8 cellular contexts compared by ENCODE assay signal in genomic region chr15:84979651-84980050, GRCh38. TPM values are rescaled to one million over a fixed set of nuclear protein-coding genes. Genes with fewer than 3 reads are reported as not detected.
DNase-seq lines count a peak whose midpoint lies in the region; ATAC-seq and TF ChIP-seq lines count a peak whose summit lies in the region.

No MANE protein-coding gene starts in this region.

- H3K27ac Mint-ChIP-seq in CD4-positive, alpha-beta memory T cell = peak overlapping the region in 6 of 7 donors; percentile 94 to 98 (median 96)
- no peak overlapping the region for H3K27ac Mint-ChIP-seq in endodermal cell

- H3K27me3 ChIP-seq in CD4-positive, alpha-beta memory T cell (ENCODE audit: insufficient read depth, low read length) = no peaks in the 10 kb centered on the region
- H3K27me3 ChIP-seq in PC-9 (ENCODE audit: insufficient read depth, low read depth) (no peaks in the 10 kb centered on the region), endodermal cell (ENCODE audit: control insufficient read depth, insufficient read depth, low read length, poor library complexity, severe bottlenecking) (peaks cover 54% of the 10 kb centered on the region), neural cell (ENCODE audit: insufficient read depth, low read depth, low read length) (peaks cover 49% of the 10 kb centered on the region)

- H3K9me2 ChIP-seq in PC-9 (ENCODE audit: insufficient read depth) (no peaks in the 10 kb centered on the region), neural cell (ENCODE audit: insufficient read depth, low read length) (no peaks in the 10 kb centered on the region)

- no peak for ATAC-seq in GM21381 (IDR thresholded peaks at IDR 0.05; ENCODE audit: unreplicated experiment)
- ATAC-seq in HG02759 (IDR thresholded peaks at IDR 0.05; ENCODE audit: unreplicated experiment) = no peak

- H3F3A ChIP-seq in PC-9 (ENCODE audit: insufficient read depth, low read depth) (peaks cover 6% of the 10 kb centered on the region; the same call in 1 of the 2 replicates), neural cell (ENCODE audit: insufficient read depth, low read length, poor library complexity, severe bottlenecking) (no peaks in the 10 kb centered on the region)

- H2AFZ ChIP-seq in PC-9 = peak overlapping the region; percentile 94; the same call in 1 of the 2 replicates
- H2AFZ ChIP-seq in neural cell (ENCODE audit: low read depth, low read length) = no peak overlapping the region

- peaks cover 26% of the 10 kb centered on the region for H3K79me2 ChIP-seq in PC-9 (ENCODE audit: low read depth)
- no peaks in the 10 kb centered on the region for H3K79me2 ChIP-seq in neural cell (replicated peaks; ENCODE audit: insufficient read depth, low read length)

- H3K4me1 Mint-ChIP-seq in CD4-positive, alpha-beta memory T cell = peaks cover 19 to 36% (median 27%) of the 10 kb centered on the region in 4 donors
- H3K4me1 Mint-ChIP-seq in endodermal cell = peaks cover 19% of the 10 kb centered on the region

- POLR2A ChIA-PET in CD4-positive, alpha-beta memory T cell (lab: Charles Lee; ENCODE audit: partially characterized antibody) = interaction anchor here (1.2 to 3.8 kb wide), 5 partner anchors 9 to 814 kb away, joined by 3 to 24 read pairs (median 15); no protein-coding TSS in a partner anchor
- POLR2A ChIA-PET in PC-9 (lab: Charles Lee; ENCODE audit: unreplicated experiment) = interaction anchor here (0.6 kb wide), 1 partner anchor 130 kb away, joined by 3 read pairs; no protein-coding TSS in a partner anchor

- no peak for DNase-seq in CD4-positive, alpha-beta memory T cell
- DNase-seq in PC-9 (peak in 1 of 2 experiments; percentile 20), endodermal cell (peak; percentile 78), HPDE6-E6E7 (ENCODE audit: extremely low spot score) (no peak)
- DNase-seq in activated CD4-positive, alpha-beta T cell treated with anti-CD3 and anti-CD28 coated beads, Interleukin-2, amount 50 U/mL, for 48 hours = no peak

- H3K4me2 ChIP-seq in PC-9 (peak overlapping the region; percentile 89), neural cell (ENCODE audit: low read length) (no peak overlapping the region)

- no peak overlapping the region for H3K9ac ChIP-seq in endodermal cell (ENCODE audit: extremely low read depth, low read length, poor library complexity, severe bottlenecking)
- no peak overlapping the region for H3K9ac ChIP-seq in neural cell (ENCODE audit: low read length)

- no peaks in the 10 kb centered on the region for H3K9me3 Mint-ChIP-seq in CD4-positive, alpha-beta memory T cell
- H3K9me3 Mint-ChIP-seq in endodermal cell = no peaks in the 10 kb centered on the region

- peaks cover 26% of the 10 kb centered on the region for H3K4me1 ChIP-seq in CD4-positive, alpha-beta memory T cell (ENCODE audit: insufficient read depth, low read length)
- H3K4me1 ChIP-seq in PC-9 (replicated peaks; ENCODE audit: insufficient read depth) (peaks cover 19% of the 10 kb centered on the region), endodermal cell (ENCODE audit: control insufficient read depth, insufficient read depth, low read length) (no peaks in the 10 kb centered on the region)

- CTCF ChIA-PET in CD4-positive, alpha-beta memory T cell (lab: Charles Lee; ENCODE audit: partially characterized antibody) = interaction anchor here (1.1 to 2.6 kb wide), 6 partner anchors 9 to 408 kb away, joined by 3 to 8 read pairs (median 6); no protein-coding TSS in a partner anchor
- CTCF ChIA-PET in PC-9 (lab: Charles Lee) = interaction anchor here (0.6 kb wide), 1 partner anchor 321 kb away, joined by 13 read pairs; the partner anchor contains the start of gene NMB

- peak overlapping the region; percentile 83 for H3K27ac ChIP-seq in CD4-positive, alpha-beta memory T cell (ENCODE audit: low read depth, low read length)
- H3K27ac ChIP-seq in PC-9 (no peak overlapping the region), endodermal cell (ENCODE audit: low read depth, low read length) (no peak overlapping the region), neural cell (ENCODE audit: low read length) (no peak overlapping the region)

- peaks cover 16% of the 10 kb centered on the region for H4K20me1 ChIP-seq in PC-9 (ENCODE audit: insufficient read depth)
- H4K20me1 ChIP-seq in neural cell (ENCODE audit: insufficient read depth) = no peaks in the 10 kb centered on the region

- H3K4me3 Mint-ChIP-seq in CD4-positive, alpha-beta memory T cell = peak overlapping the region; percentile 92 to 98 (median 95)
- H3K4me3 Mint-ChIP-seq in endodermal cell = peak overlapping the region; percentile 76

- no peak for TF ChIP-seq RAD21 in neural cell (conservative IDR thresholded peaks at IDR 0.05)

- H3K27me3 Mint-ChIP-seq in CD4-positive, alpha-beta memory T cell = no peaks in the 10 kb centered on the region
- peaks cover 55% of the 10 kb centered on the region for H3K27me3 Mint-ChIP-seq in endodermal cell (ENCODE audit: insufficient read depth)

- WGBS in endodermal cell (ENCODE audit: insufficient coverage in 1 of 2, insufficient read length in 1 of 2), 2 experiments = 25% methylated on average over 10 to 16 of the region's 16 CpGs

- TF ChIP-seq EP300 in neural cell (conservative IDR thresholded peaks at IDR 0.05; ENCODE audit: poor library complexity, severe bottlenecking) = no peak

- H3K36me3 Mint-ChIP-seq in CD4-positive, alpha-beta memory T cell = peaks cover 0 to 12% of the 10 kb centered on the region in 2 donors
- no peaks in the 10 kb centered on the region for H3K36me3 Mint-ChIP-seq in endodermal cell (ENCODE audit: low read depth)

- TSS peak; percentile 43 for BruUV-seq in PC-9 (replicated peaks; lab: Mats Ljungman, UMichigan)

- H3K9me3 ChIP-seq in CD4-positive, alpha-beta memory T cell (ENCODE audit: control insufficient read depth in 1 of 2, low read length in 2 of 2) = no peaks in the 10 kb centered on the region
- H3K9me3 ChIP-seq in PC-9 (ENCODE audit: insufficient read depth, low read depth) (no peaks in the 10 kb centered on the region), endodermal cell (ENCODE audit: control insufficient read depth, low read length) (no peaks in the 10 kb centered on the region), neural cell (ENCODE audit: low read length) (no peaks in the 10 kb centered on the region)

- no peaks in the 10 kb centered on the region for H3K36me3 ChIP-seq in CD4-positive, alpha-beta memory T cell (ENCODE audit: insufficient read depth, low read length)
- H3K36me3 ChIP-seq in PC-9 (ENCODE audit: low read depth) (no peaks in the 10 kb centered on the region), endodermal cell (ENCODE audit: control insufficient read depth, insufficient read depth, low read length) (no peaks in the 10 kb centered on the region), neural cell (ENCODE audit: insufficient read depth, low read length) (no peaks in the 10 kb centered on the region)

- no peak overlapping the region for H3K4me3 ChIP-seq in CD4-positive, alpha-beta memory T cell (ENCODE audit: low read length in 2 of 2)
- peak overlapping the region; percentile 69; the same call in 1 of the 2 replicates for H3K4me3 ChIP-seq in PC-9
- peak overlapping the region; percentile 85 for H3K4me3 ChIP-seq in endodermal cell (ENCODE audit: low read length)
- peak overlapping the region; percentile 91 for H3K4me3 ChIP-seq in neural cell (ENCODE audit: low read length)

- TF ChIP-seq CTCF in PC-9 (conservative IDR thresholded peaks at IDR 0.05) (no peak), endodermal cell (conservative IDR thresholded peaks at IDR 0.05) (no peak), neural cell (IDR thresholded peaks at IDR 0.05; ENCODE audit: poor library complexity, severe bottlenecking) (no peak)

- intact Hi-C loops in CD4-positive, alpha-beta memory T cell (cut with micrococcal nuclease) = loop anchor here (1.0 to 2.0 kb wide), 4 partner anchors 65 to 401 kb away; partner anchors contain the start of genes AKAP13 and ZSCAN2
- intact Hi-C loops in PC-9 (cut with micrococcal nuclease; ENCODE audit: unreplicated experiment) = loop anchor here (1.0 to 5.0 kb wide), 4 partner anchors 16 to 377 kb away; partner anchors contain the start of gene ZSCAN2

TF ChIP-seq in neural cell, 6 proteins besides CTCF, POLR2A, EP300 and RAD21:
- no peak for TF ChIP-seq EZH2 (IDR thresholded peaks at IDR 0.05; ENCODE audit: borderline replicate concordance, insufficient read depth, low read length, poor library complexity, severe bottlenecking)
- TF ChIP-seq MXI1 (conservative IDR thresholded peaks at IDR 0.05; ENCODE audit: poor library complexity, severe bottlenecking) = no peak
- no peak for TF ChIP-seq SMC3 (conservative IDR thresholded peaks at IDR 0.05; ENCODE audit: poor library complexity)
- TF ChIP-seq POLR2AphosphoS5 (IDR thresholded peaks at IDR 0.05) = no peak
- TF ChIP-seq, protein P1, sequence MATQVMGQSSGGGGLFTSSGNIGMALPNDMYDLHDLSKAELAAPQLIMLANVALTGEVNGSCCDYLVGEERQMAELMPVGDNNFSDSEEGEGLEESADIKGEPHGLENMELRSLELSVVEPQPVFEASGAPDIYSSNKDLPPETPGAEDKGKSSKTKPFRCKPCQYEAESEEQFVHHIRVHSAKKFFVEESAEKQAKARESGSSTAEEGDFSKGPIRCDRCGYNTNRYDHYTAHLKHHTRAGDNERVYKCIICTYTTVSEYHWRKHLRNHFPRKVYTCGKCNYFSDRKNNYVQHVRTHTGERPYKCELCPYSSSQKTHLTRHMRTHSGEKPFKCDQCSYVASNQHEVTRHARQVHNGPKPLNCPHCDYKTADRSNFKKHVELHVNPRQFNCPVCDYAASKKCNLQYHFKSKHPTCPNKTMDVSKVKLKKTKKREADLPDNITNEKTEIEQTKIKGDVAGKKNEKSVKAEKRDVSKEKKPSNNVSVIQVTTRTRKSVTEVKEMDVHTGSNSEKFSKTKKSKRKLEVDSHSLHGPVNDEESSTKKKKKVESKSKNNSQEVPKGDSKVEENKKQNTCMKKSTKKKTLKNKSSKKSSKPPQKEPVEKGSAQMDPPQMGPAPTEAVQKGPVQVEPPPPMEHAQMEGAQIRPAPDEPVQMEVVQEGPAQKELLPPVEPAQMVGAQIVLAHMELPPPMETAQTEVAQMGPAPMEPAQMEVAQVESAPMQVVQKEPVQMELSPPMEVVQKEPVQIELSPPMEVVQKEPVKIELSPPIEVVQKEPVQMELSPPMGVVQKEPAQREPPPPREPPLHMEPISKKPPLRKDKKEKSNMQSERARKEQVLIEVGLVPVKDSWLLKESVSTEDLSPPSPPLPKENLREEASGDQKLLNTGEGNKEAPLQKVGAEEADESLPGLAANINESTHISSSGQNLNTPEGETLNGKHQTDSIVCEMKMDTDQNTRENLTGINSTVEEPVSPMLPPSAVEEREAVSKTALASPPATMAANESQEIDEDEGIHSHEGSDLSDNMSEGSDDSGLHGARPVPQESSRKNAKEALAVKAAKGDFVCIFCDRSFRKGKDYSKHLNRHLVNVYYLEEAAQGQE (IDR thresholded peaks at IDR 0.05; ENCODE audit: borderline replicate concordance) = no peak
- TF ChIP-seq TAF1 (IDR thresholded peaks at IDR 0.05; ENCODE audit: low read depth) = no peak
TF ChIP-seq in neural cell: peak in this region for 0.

RNA-seq across cellular contexts. Expression of gene PDE8A, which starts 2.0 kb away (rescaled TPM):
- total RNA-seq in CD4-positive, alpha-beta memory T cell = 10 to 100 TPM; 39.2 to 41.3 TPM
- 1 to 10 TPM; 1.9 to 5.6 TPM for polyA plus RNA-seq in CD4-positive, alpha-beta memory T cell
- total RNA-seq in PC-9 (2021) (38.8 and 47.3 TPM in 2 replicates), endodermal cell (10 to 100 TPM; 14.8 to 15.2 TPM)
- polyA plus RNA-seq in endodermal cell (2013, experiment 1 of 2) = 4.8 TPM
- polyA plus RNA-seq in endodermal cell (2013, experiment 2 of 2) = 5.3 TPM
- polyA plus RNA-seq in neural cell = 13.2 and 17.6 TPM in 2 replicates
- 13.6 and 14.9 TPM in 2 replicates for polyA minus RNA-seq in neural cell

Comparison
In these comparisons a context has a peak if more than half of its experiments do, and no peak if none do; other contexts are left out.
1. H3K4me3 ChIP-seq: peak in PC-9 (single experiment), endodermal cell (single experiment) and neural cell (single experiment); none in CD4-positive, alpha-beta memory T cell (0 of 2).